In genomic region chr5:82244151-82244550, GRCh38 we compare ENCODE assay signal across 22 cellular contexts. TPM values are rescaled to one million over a fixed set of nuclear protein-coding genes. Genes with fewer than 3 reads are reported as not detected.
A peak's percentile ranks its signal among the peaks of the same experiment; 100 is the strongest.
DNase-seq lines count a peak whose midpoint lies in the region; ATAC-seq, FAIRE-seq and TF ChIP-seq lines count a peak whose summit lies in the region.
"Had no signal": no experiment of that assay in that cellular context is flagged by ENCODE, and none has a peak within 500 bp of the region (broad histone marks: within the 10 kb centered on the region; RNA-seq: fewer than 3 reads in every experiment).

No MANE protein-coding gene starts in this region.

- no peaks in the 10 kb centered on the region for H3F3A ChIP-seq in GM23338 (replicated peaks; ENCODE audit: low read depth)

- in situ Hi-C loops in K562 (cut with MboI) = no loop called here

- H3K36me3 Mint-ChIP-seq in GM23338 (ENCODE audit: low read depth) = no peaks in the 10 kb centered on the region

- H3K36me3 ChIP-seq in K562 (ENCODE audit: control insufficient read depth, insufficient read depth, low read length) = no peaks in the 10 kb centered on the region
- H3K36me3 ChIP-seq in GM23338 (ENCODE audit: insufficient read depth) = no peaks in the 10 kb centered on the region
- H3K36me3 ChIP-seq: BLaER1 had no signal

- H3K27me3 Mint-ChIP-seq in GM23338 (ENCODE audit: insufficient read depth, low read depth, poor library complexity) = no peaks in the 10 kb centered on the region
- H3K27me3 Mint-ChIP-seq: B cell; CD4-positive, CD25-positive, alpha-beta regulatory T cell had no signal

- H4K20me1 ChIP-seq in K562 (replicated peaks; ENCODE audit: control insufficient read depth, insufficient read depth, low read length) (no peaks in the 10 kb centered on the region), GM23338 (replicated peaks; ENCODE audit: insufficient read depth) (0 out of 2 replicates have a peak, but pooled peaks cover 2% of the 10 kb centered on the region)
- H4K20me1 ChIP-seq: BLaER1 had no signal

- H3K4me1 Mint-ChIP-seq in GM23338 = no peaks in the 10 kb centered on the region
- H3K4me1 Mint-ChIP-seq: B cell; CD4-positive, CD25-positive, alpha-beta regulatory T cell had no signal

- H3K27ac Mint-ChIP-seq in GM23338 = no peak overlapping the region
- H3K27ac Mint-ChIP-seq: B cell; CD4-positive, CD25-positive, alpha-beta regulatory T cell; CD8-positive, alpha-beta T cell had no signal

- TF ChIP-seq RAD21 in K562 (CRISPR knock-in tag; conservative IDR thresholded peaks at IDR 0.05 in 1 of 2, IDR thresholded peaks at IDR 0.05 in 1 of 2) = no peak

- CTCF ChIA-PET in K562 (lab: Yijun Ruan, JAX; ENCODE audit: low intra/inter-chr PET ratio) = no interaction called here

- TF ChIP-seq POLR2A in K562 (conservative IDR thresholded peaks at IDR 0.05) = no peak
- TF ChIP-seq POLR2A in H54 (IDR thresholded peaks at IDR 0.05; ENCODE audit: low read depth, low read length) = no peak

- no peak overlapping the region for H3K4me3 Mint-ChIP-seq in GM23338
- H3K4me3 Mint-ChIP-seq: B cell; CD4-positive, CD25-positive, alpha-beta regulatory T cell; CD8-positive, alpha-beta T cell had no signal

- peak; percentile 44 for FAIRE-seq in D721Med (lab: Jason Lieb, UNC)
- FAIRE-seq in K562 (lab: Jason Lieb, UNC) = peak; percentile 57
- FAIRE-seq in H54 (lab: Jason Lieb, UNC) = no peak
- FAIRE-seq: GM12891, GM18507 had no signal

- ATAC-seq in K562 = peak; percentile 56
- ATAC-seq in GM23338 = no peak
- ATAC-seq: CD8-positive, alpha-beta T cell had no signal

- no peaks in the 10 kb centered on the region for H3K9me3 Mint-ChIP-seq in GM23338

- H3K4me3 ChIP-seq in K562 (no peak overlapping the region), GM23338 (no peak overlapping the region)
- H3K4me3 ChIP-seq: BLaER1 had no signal

- POLR2A ChIA-PET in K562 (lab: Yijun Ruan, JAX) = no interaction called here

- TF ChIP-seq EP300 in K562 (IDR thresholded peaks at IDR 0.05; ENCODE audit: low read length) = no peak

- H3K27me3 ChIP-seq in K562 (ENCODE audit: control insufficient read depth in 2 of 2, insufficient read depth in 2 of 2, low read length in 2 of 2) = no peaks in the 10 kb centered on the region
- H3K27me3 ChIP-seq in GM23338 (ENCODE audit: insufficient read depth) = no peaks in the 10 kb centered on the region
- H3K27me3 ChIP-seq: BLaER1 had no signal

- H3K79me2 ChIP-seq in K562 (ENCODE audit: control insufficient read depth, insufficient read depth, low read length) (no peaks in the 10 kb centered on the region), GM23338 (replicated peaks; ENCODE audit: insufficient read depth) (no peaks in the 10 kb centered on the region)

- TF ChIP-seq CTCF in D721Med (IDR thresholded peaks at IDR 0.05; ENCODE audit: insufficient read depth, missing control alignments) = no peak
- TF ChIP-seq CTCF in K562 (IDR thresholded peaks at IDR 0.05 in 2 of 3, conservative IDR thresholded peaks at IDR 0.05 in 1 of 3; ENCODE audit: insufficient read depth in 2 of 3, low read depth in 1 of 3, low read length in 3 of 3) = no peak
- no peak for TF ChIP-seq CTCF in GM23338 (conservative IDR thresholded peaks at IDR 0.05; ENCODE audit: low read depth in 2 of 2)

- no peak overlapping the region for H3K9ac ChIP-seq in K562 (ENCODE audit: insufficient read depth in 1 of 2, low read depth in 2 of 2, low read length in 2 of 2)
- H3K9ac ChIP-seq: BLaER1 had no signal

- H3K4me2 ChIP-seq in K562 (ENCODE audit: insufficient read depth, low read length) = no peak overlapping the region
- H3K4me2 ChIP-seq in GM23338 = no peak overlapping the region
- H3K4me2 ChIP-seq: BLaER1 had no signal

- no peaks in the 10 kb centered on the region for H3K4me1 ChIP-seq in K562 (replicated peaks in 1 of 2; ENCODE audit: control insufficient read depth in 2 of 2, insufficient read depth in 2 of 2, low read length in 2 of 2)
- no peaks in the 10 kb centered on the region for H3K4me1 ChIP-seq in GM23338 (ENCODE audit: insufficient read depth)
- H3K4me1 ChIP-seq: BLaER1, Caco-2 had no signal

- BruUV-seq in K562 (replicated peaks; lab: Mats Ljungman, UMichigan) = no TSS peak

- intact Hi-C loops in K562 (cut with micrococcal nuclease) = no loop called here

- no peaks in the 10 kb centered on the region for H3K9me1 ChIP-seq in K562 (ENCODE audit: control insufficient read depth, insufficient read depth, low read length)

- DNase-seq in D721Med (ENCODE audit: insufficient read length, low spot score) (no peak), SK-N-DZ (ENCODE audit: low spot score) (peak; percentile 5), K562 (ENCODE audit: extremely low read depth in 1 of 4, low spot score in 3 of 4) (peak in 1 of 4 experiments; percentile 15), SHP77 treated with DMSO at 0.1 percent for 48 hours (lab: John Stamatoyannopoulos, UW) (no peak), GM23338 (ENCODE audit: low spot score) (no peak), H54 (ENCODE audit: insufficient read length, low spot score) (no peak)
- DNase-seq: Caco-2; CD4-positive, CD25-positive, alpha-beta regulatory T cell; CD8-positive, alpha-beta T cell; DMS 273 treated with DMSO at 0.1 percent for 48 hours; DMS79; EL; GDM1; GOT3; H7; HCEC 1CT had no signal

- no peaks in the 10 kb centered on the region for H3K9me2 ChIP-seq in GM23338 (ENCODE audit: insufficient read depth)

- 48% methylated on average over 2 of the region's 2 CpGs for WGBS in K562 (ENCODE audit: insufficient coverage, low coverage, missing lambda C conversion rate)

- H3K27ac ChIP-seq in K562 (ENCODE audit: extremely low read depth, low read depth, low read length) (no peak overlapping the region), GM23338 (ENCODE audit: low read depth) (no peak overlapping the region)
- H3K27ac ChIP-seq: 22Rv1, BLaER1, C4-2B had no signal

- H3K9me3 ChIP-seq in K562 (replicated peaks; ENCODE audit: control insufficient read depth, insufficient read depth, low read depth, low read length) = 0 out of 2 replicates have a peak, but pooled peaks cover 5% of the 10 kb centered on the region
- H3K9me3 ChIP-seq: Caco-2 had no signal

- no peak overlapping the region for H2AFZ ChIP-seq in K562 (ENCODE audit: low read depth, low read length)
- no peak overlapping the region for H2AFZ ChIP-seq in GM23338

TF ChIP-seq in K562, 482 proteins besides CTCF, POLR2A, EP300 and RAD21:
- peak; percentile 9; the same call in 1 of the 2 replicates for TF ChIP-seq NCOR1 (IDR thresholded peaks at IDR 0.05)
- TF ChIP-seq TAL1 (IDR thresholded peaks at IDR 0.05) = peak; percentile 25; the same call in 1 of the 2 replicates
- TF ChIP-seq CBFA2T3 (IDR thresholded peaks at IDR 0.05) = peak; percentile 73
- TF ChIP-seq ZNF584 (CRISPR knock-in tag; IDR thresholded peaks at IDR 0.05; ENCODE audit: low read depth) = no peak
- TF ChIP-seq CBFA2T2 (conservative IDR thresholded peaks at IDR 0.05) = peak; percentile 47
- TF ChIP-seq CXXC5 (CRISPR knock-in tag; IDR thresholded peaks at IDR 0.05) = no peak
TF ChIP-seq in K562: peak in this region for 4.

TF ChIP-seq in GM23338, 12 proteins besides CTCF, POLR2A, EP300 and RAD21 (continues in another document):
- TF ChIP-seq ZNF331 (CRISPR knock-in tag; IDR thresholded peaks at IDR 0.05; ENCODE audit: low read depth) (no peak), CREB1 (CRISPR knock-in tag; IDR thresholded peaks at IDR 0.05; ENCODE audit: low read depth) (no peak)

RNA-seq across cellular contexts. Expression of gene RPS23, which starts 34.0 kb away (rescaled TPM):
- polyA plus RNA-seq in SK-N-DZ (2014; cell fraction: cytosol; rRNA removed) = 5,699 and 6,256 TPM in 2 replicates
- polyA plus RNA-seq in SK-N-DZ (2014; cell fraction: nucleus; rRNA removed) = 3,292 and 5,165 TPM in 2 replicates
- total RNA-seq in K562 (2011; cell fraction: chromatin; rRNA removed; ENCODE audit: low replicate concordance) = 346 and 447 TPM in 2 replicates
- 526 and 614 TPM in 2 replicates for total RNA-seq in K562 (2011; cell fraction: nucleolus; rRNA removed)
- 1,360 and 2,588 TPM in 2 replicates for total RNA-seq in K562 (2011; cell fraction: nucleoplasm; rRNA removed)
- total RNA-seq in K562 (2014; rRNA removed) = 4,345 and 7,063 TPM in 2 replicates
- 6,408 and 7,046 TPM in 2 replicates for total RNA-seq in K562 (2014; rRNA removed; fragmentation: Illumina TruSeq; extraction: Trizol)
- total RNA-seq in K562 (2015; rRNA removed; fragmentation: Illumina TruSeq; extraction: Trizol) = 6,302 and 6,440 TPM in 2 replicates
- 3,252 and 3,488 TPM in 2 replicates for total RNA-seq in K562 (2021)
- 4,543 and 4,761 TPM in 2 replicates for polyA plus RNA-seq in K562 (2011; rRNA removed)
- polyA plus RNA-seq in K562 (2011; cell fraction: cytosol; rRNA removed) = 2,442 and 6,019 TPM in 2 replicates
- polyA plus RNA-seq in K562 (2011; cell fraction: nucleus; rRNA removed) = 1,013 and 2,216 TPM in 2 replicates
- 5,059 and 9,769 TPM in 2 replicates for polyA plus RNA-seq in K562 (2012)
- polyA plus RNA-seq in K562 (2014; fragmentation: Illumina TruSeq; extraction: Trizol) = 5,425 and 5,953 TPM in 2 replicates
- polyA plus RNA-seq in K562 (2014; fragmentation: Nextera tagmentation; extraction: Ambion mirVana) = 1,000 to 10,000 TPM; 5,181 to 6,445 TPM
- polyA plus RNA-seq in K562 (2014; rRNA removed) = 7,344 and 10,689 TPM in 2 replicates
- 6,635 and 7,075 TPM in 2 replicates for polyA minus RNA-seq in K562 (2011; rRNA and poly(A)+ RNA removed)
- polyA minus RNA-seq in K562 (2011; cell fraction: cytosol; rRNA and poly(A)+ RNA removed) = 1,206 and 1,219 TPM in 2 replicates
- polyA minus RNA-seq in K562 (2011; cell fraction: nucleus; rRNA and poly(A)+ RNA removed) = 123 and 336 TPM in 2 replicates
- 1,580 and 2,261 TPM in 2 replicates for total RNA-seq in GM23338 (2014; rRNA removed; shearing (Covaris generic))
- polyA plus RNA-seq in GM23338 (2016; fragmentation: Nextera tagmentation; extraction: Ambion mirVana) = 3,526 and 3,589 TPM in 2 replicates
